ENCODE assay signal across 16 cellular contexts in the genomic region with DNA sequence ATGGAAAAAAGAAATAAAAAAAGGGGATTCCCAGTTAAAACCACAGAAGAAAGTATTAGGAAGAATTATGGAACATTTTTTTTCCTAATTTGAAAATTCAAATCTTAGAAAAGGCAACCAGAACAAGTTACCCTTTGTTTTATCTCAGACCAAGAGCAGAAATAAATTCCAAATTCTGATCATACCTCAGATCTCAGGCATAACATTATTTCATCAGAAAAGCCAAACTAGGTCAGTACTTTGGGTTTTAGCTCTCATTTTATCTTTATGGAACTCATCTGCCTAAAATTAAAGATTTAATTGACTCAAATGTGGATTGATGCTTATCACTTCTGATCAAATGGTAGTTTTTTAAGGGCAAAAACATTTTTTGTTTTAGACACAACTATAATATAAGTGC.
DNase-seq lines count a peak whose midpoint lies in the region; ATAC-seq and TF ChIP-seq lines count a peak whose summit lies in the region.
"Had no signal": no experiment of that assay in that cellular context is flagged by ENCODE, and none has a peak within 500 bp of the region (broad histone marks: within the 10 kb centered on the region; RNA-seq: fewer than 3 reads in every experiment).

No MANE protein-coding gene starts in this region.

- H2BK15ac ChIP-seq in IMR-90 (ENCODE audit: low read depth, low read length) = no peak overlapping the region

- dilution Hi-C loops in IMR-90 (cut with HindIII; ENCODE audit: low sequenced_read_pairs, unreplicated experiment) = no loop called here

- H4K20me1 ChIP-seq in IMR-90 (ENCODE audit: insufficient read depth, low read length) = no peaks in the 10 kb centered on the region

- H3K4me3 ChIP-seq in AG10803 (ENCODE audit: low read length) (no peak overlapping the region), IMR-90 (ENCODE audit: insufficient read depth, low read depth, low read length) (no peak overlapping the region)
- H3K4me3 ChIP-seq: A549, GM12878, GM23338 had no signal

- H3K4me1 ChIP-seq in IMR-90 (ENCODE audit: control insufficient read depth, insufficient read depth, low read length) = peaks cover 2% of the 10 kb centered on the region
- H3K4me1 ChIP-seq: A549, Caco-2 had no signal

- H3K23ac ChIP-seq in IMR-90 (ENCODE audit: low read depth, low read length) = no peak overlapping the region

- peak overlapping the region; percentile 87 for H3K27ac Mint-ChIP-seq in mesothelial cell of epicardium
- no peak overlapping the region for H3K27ac Mint-ChIP-seq in activated CD8-positive, alpha-beta T cell treated with anti-CD3 and anti-CD28 coated beads, Interleukin-2, amount 10 ng/mL, durations not matched to agents 7 days and 5 days
- no peak overlapping the region for H3K27ac Mint-ChIP-seq in chondrocyte (ENCODE audit: unreplicated experiment)
- H3K27ac Mint-ChIP-seq: CD14-positive monocyte; CD8-positive, alpha-beta T cell; GM23338 had no signal

- no peak overlapping the region for H2BK120ac ChIP-seq in IMR-90 (ENCODE audit: low read depth, low read length)

- no peak overlapping the region for H3K4ac ChIP-seq in IMR-90 (ENCODE audit: low read depth, low read length)

- CTCF ChIA-PET in IMR-90 (lab: Yijun Ruan, JAX) = no interaction called here
- CTCF ChIA-PET in activated CD8-positive, alpha-beta T cell treated with anti-CD3 and anti-CD28 coated beads, Interleukin-2, amount 10 ng/mL, durations not matched to agents 7 days and 5 days (lab: Charles Lee) = no interaction called here

- H3K14ac ChIP-seq in IMR-90 (replicated peaks; ENCODE audit: low read depth, low read length) = no peak overlapping the region

- no peak overlapping the region for H3K4me2 ChIP-seq in IMR-90 (ENCODE audit: low read depth, low read length)
- H3K4me2 ChIP-seq: A549, GM23338 had no signal

- H3K27me3 Mint-ChIP-seq in mesothelial cell of epicardium (ENCODE audit: low read depth) (no peaks in the 10 kb centered on the region), chondrocyte (ENCODE audit: low read depth) (no peaks in the 10 kb centered on the region)
- no peaks in the 10 kb centered on the region for H3K27me3 Mint-ChIP-seq in activated CD8-positive, alpha-beta T cell treated with anti-CD3 and anti-CD28 coated beads, Interleukin-2, amount 10 ng/mL, durations not matched to agents 7 days and 5 days (ENCODE audit: low read depth)

- H2AK5ac ChIP-seq in IMR-90 (ENCODE audit: low read depth, low read length) = no peak overlapping the region

- TF ChIP-seq POLR2A in IMR-90 (IDR thresholded peaks at IDR 0.05; ENCODE audit: low read depth, low read length) = no peak

- no peak overlapping the region for H3K27ac ChIP-seq in IMR-90 (ENCODE audit: insufficient read depth, low read length)
- H3K27ac ChIP-seq: A549 had no signal

- no TSS peak for BruUV-seq in IMR-90 (replicated peaks; lab: Mats Ljungman, UMichigan)

- 0 out of 2 replicates have a peak, but pooled peaks have one; percentile 18 for ATAC-seq in IMR-90 (ENCODE audit: low read depth)
- no peak for ATAC-seq in activated CD8-positive, alpha-beta T cell treated with anti-CD3 and anti-CD28 coated beads, Interleukin-2, amount 10 ng/mL, durations not matched to agents 7 days and 5 days
- no peak for ATAC-seq in GM21526 (IDR thresholded peaks at IDR 0.05; ENCODE audit: low FRiP score, unreplicated experiment)
- ATAC-seq: A549; CD8-positive, alpha-beta T cell; GM23338 had no signal

- no peak overlapping the region for H2BK20ac ChIP-seq in IMR-90 (ENCODE audit: low read depth, low read length)

- no peak overlapping the region for H4K91ac ChIP-seq in IMR-90 (ENCODE audit: insufficient read depth, low read depth, low read length)

- H2AFZ ChIP-seq in IMR-90 (replicated peaks; ENCODE audit: low read length, poor library complexity) = no peak overlapping the region
- H2AFZ ChIP-seq: GM23338 had no signal

- H2AK9ac ChIP-seq in IMR-90 (replicated peaks; ENCODE audit: low read depth, low read length, poor library complexity) = no peak overlapping the region

- no peak overlapping the region for H3K18ac ChIP-seq in IMR-90 (ENCODE audit: low read depth, low read length)

- POLR2A ChIA-PET in IMR-90 (lab: Charles Lee; ENCODE audit: unreplicated experiment) = no interaction called here
- POLR2A ChIA-PET in activated CD8-positive, alpha-beta T cell treated with anti-CD3 and anti-CD28 coated beads, Interleukin-2, amount 10 ng/mL, durations not matched to agents 7 days and 5 days (lab: Charles Lee) = no interaction called here

- in situ Hi-C loops in IMR-90 (cut with MboI; ENCODE audit: low sequenced_read_pairs) = no loop called here

- no peak for TF ChIP-seq RAD21 in IMR-90 (IDR thresholded peaks at IDR 0.05; ENCODE audit: low read length)

- H3K9me3 ChIP-seq in IMR-90 (ENCODE audit: control insufficient read depth, insufficient read depth, low read length) = no peaks in the 10 kb centered on the region
- H3K9me3 ChIP-seq: A549 had no signal

- H3K27me3 ChIP-seq in IMR-90 (ENCODE audit: control insufficient read depth, insufficient read depth, low read length) = no peaks in the 10 kb centered on the region

- no peak overlapping the region for H3K4me3 Mint-ChIP-seq in mesothelial cell of epicardium
- no peak overlapping the region for H3K4me3 Mint-ChIP-seq in activated CD8-positive, alpha-beta T cell treated with anti-CD3 and anti-CD28 coated beads, Interleukin-2, amount 10 ng/mL, durations not matched to agents 7 days and 5 days
- H3K4me3 Mint-ChIP-seq in chondrocyte (ENCODE audit: unreplicated experiment) = no peak overlapping the region
- H3K4me3 Mint-ChIP-seq: CD14-positive monocyte; CD8-positive, alpha-beta T cell; GM23338 had no signal

- no peak overlapping the region for H2BK5ac ChIP-seq in IMR-90 (ENCODE audit: low read depth, low read length, poor library complexity, severe bottlenecking)

- H3K9me3 Mint-ChIP-seq in mesothelial cell of epicardium (peaks cover 3% of the 10 kb centered on the region), chondrocyte (ENCODE audit: low read depth) (peaks cover 3% of the 10 kb centered on the region)
- peaks cover 2% of the 10 kb centered on the region for H3K9me3 Mint-ChIP-seq in activated CD8-positive, alpha-beta T cell treated with anti-CD3 and anti-CD28 coated beads, Interleukin-2, amount 10 ng/mL, durations not matched to agents 7 days and 5 days (ENCODE audit: insufficient read depth)
- H3K9me3 Mint-ChIP-seq: GM23338 had no signal

- H3K4me1 Mint-ChIP-seq in mesothelial cell of epicardium (peaks cover 49% of the 10 kb centered on the region), chondrocyte (ENCODE audit: low read depth) (peaks cover 38% of the 10 kb centered on the region)
- H3K4me1 Mint-ChIP-seq in activated CD8-positive, alpha-beta T cell treated with anti-CD3 and anti-CD28 coated beads, Interleukin-2, amount 10 ng/mL, durations not matched to agents 7 days and 5 days (ENCODE audit: low read depth) = no peaks in the 10 kb centered on the region
- H3K4me1 Mint-ChIP-seq: GM23338 had no signal

- no peak overlapping the region for H3K56ac ChIP-seq in IMR-90 (ENCODE audit: extremely low read depth, insufficient read depth, low read length)

- DNase-seq in AG10803 (ENCODE audit: low read depth) = peak; percentile 39
- no peak for DNase-seq in IMR-90
- DNase-seq in amniotic epithelial cell (ENCODE audit: low read depth) = peak; percentile 55
- DNase-seq in mesothelial cell of epicardium (ENCODE audit: low spot score in 2 of 2, unreplicated experiment in 2 of 2) = no peak
- DNase-seq in 8988T = no peak
- no peak for DNase-seq in activated CD8-positive, alpha-beta T cell treated with anti-CD3 and anti-CD28 coated beads, Interleukin-2, amount 10 ng/mL, durations not matched to agents 7 days and 5 days
- no peak for DNase-seq in chondrocyte (ENCODE audit: low spot score)
- DNase-seq: Caco-2; CD8-positive, alpha-beta T cell; DMS53; H7 had no signal

- intact Hi-C loops in IMR-90 (cut with micrococcal nuclease) = loop anchor here (10.0 kb wide), 1 partner anchor 767 kb away; no protein-coding TSS in a partner anchor

- H3K9ac ChIP-seq in IMR-90 (ENCODE audit: low read depth, low read length) = no peak overlapping the region

- H3K9me1 ChIP-seq in IMR-90 (ENCODE audit: insufficient read depth, low read length) = no peaks in the 10 kb centered on the region

- no peaks in the 10 kb centered on the region for H3K36me3 ChIP-seq in IMR-90 (ENCODE audit: control insufficient read depth, insufficient read depth, low read length)

- H3K79me1 ChIP-seq in IMR-90 (ENCODE audit: low read depth in 1 of 2, low read length in 2 of 2) = no peaks in the 10 kb centered on the region

- H4K5ac ChIP-seq in IMR-90 (ENCODE audit: low read depth, low read length) = no peak overlapping the region

- no peak for TF ChIP-seq CTCF in AG10803 (conservative IDR thresholded peaks at IDR 0.05; ENCODE audit: low read length)
- no peak for TF ChIP-seq CTCF in IMR-90 (conservative IDR thresholded peaks at IDR 0.05; ENCODE audit: low read depth, low read length)
- no peak for TF ChIP-seq CTCF in mesothelial cell of epicardium (IDR thresholded peaks at IDR 0.05; ENCODE audit: unreplicated experiment)
- TF ChIP-seq CTCF in chondrocyte (IDR thresholded peaks at IDR 0.05) = no peak

- H3K36me3 Mint-ChIP-seq in mesothelial cell of epicardium (no peaks in the 10 kb centered on the region), chondrocyte (ENCODE audit: low read depth) (no peaks in the 10 kb centered on the region)
- H3K36me3 Mint-ChIP-seq in activated CD8-positive, alpha-beta T cell treated with anti-CD3 and anti-CD28 coated beads, Interleukin-2, amount 10 ng/mL, durations not matched to agents 7 days and 5 days (ENCODE audit: low read depth) = no peaks in the 10 kb centered on the region
- H3K36me3 Mint-ChIP-seq: CD14-positive monocyte; CD8-positive, alpha-beta T cell had no signal

- H4K8ac ChIP-seq in IMR-90 (ENCODE audit: low read depth in 2 of 2, low read length in 2 of 2) = no peak overlapping the region

TF ChIP-seq in IMR-90, 13 proteins besides CTCF, POLR2A, EP300 and RAD21:
- TF ChIP-seq NFE2L2 (IDR thresholded peaks at IDR 0.05; ENCODE audit: low read depth, low read length) (no peak), MAFK (IDR thresholded peaks at IDR 0.05; ENCODE audit: low read depth, low read length) (no peak), MAZ (IDR thresholded peaks at IDR 0.05; ENCODE audit: borderline replicate concordance, low read depth, low read length) (no peak), USF2 (IDR thresholded peaks at IDR 0.05; ENCODE audit: low read depth, low read length) (no peak), SMC3 (IDR thresholded peaks at IDR 0.05; ENCODE audit: low read depth, low read length) (no peak), FOS (IDR thresholded peaks at IDR 0.05; ENCODE audit: low read depth, low read length) (no peak), CHD1 (IDR thresholded peaks at IDR 0.05; ENCODE audit: low read depth, low read length) (no peak), MXI1 (IDR thresholded peaks at IDR 0.05; ENCODE audit: borderline replicate concordance, low read depth, low read length) (no peak)

Comparison
In these comparisons a context has a peak if more than half of its experiments do, and no peak if none do; other contexts are left out.
1. DNase-seq: peak in AG10803 (single experiment) and amniotic epithelial cell (single experiment); none in IMR-90 (single experiment), mesothelial cell of epicardium (0 of 2), 8988T (single experiment), activated CD8-positive, alpha-beta T cell treated with anti-CD3 and anti-CD28 coated beads, Interleukin-2, amount 10 ng/mL, durations not matched to agents 7 days and 5 days (single experiment) and chondrocyte (single experiment).